8 cellular contexts compared by ENCODE assay signal in genomic region chr7:96321670-96322372, GRCh38. TPM values are rescaled to one million over a fixed set of nuclear protein-coding genes. Genes with fewer than 3 reads are reported as not detected.
A peak's percentile ranks its signal among the peaks of the same experiment; 100 is the strongest.
DNase-seq lines count a peak whose midpoint lies in the region; ATAC-seq and TF ChIP-seq lines count a peak whose summit lies in the region.

TSS of gene SLC25A13 (minus strand) at chr7:96322098. CDS start at chr7:96321956, 142 bp downstream.

- TF ChIP-seq POLR2A in Peyer's patch (IDR thresholded peaks at IDR 0.05) = peak; percentile 77 to 78

- peak in 3 of 6 experiments; percentile 3 to 6 (median 3) for TF ChIP-seq CTCF in Peyer's patch (IDR thresholded peaks at IDR 0.05)

- no peaks in the 10 kb centered on the region for H3K9me3 ChIP-seq in Peyer's patch
- H3K9me3 ChIP-seq in naive thymus-derived CD4-positive, alpha-beta T cell (ENCODE audit: control insufficient read depth in 2 of 3, low read length in 3 of 3) = no peaks in the 10 kb centered on the region

- POLR2A ChIA-PET in naive thymus-derived CD4-positive, alpha-beta T cell (lab: Charles Lee) = no interaction called here

- CTCF ChIA-PET in naive thymus-derived CD4-positive, alpha-beta T cell (lab: Charles Lee) = no interaction called here

- H3K9me3 Mint-ChIP-seq in naive thymus-derived CD4-positive, alpha-beta T cell = no peaks in the 10 kb centered on the region

- intact Hi-C loops in naive thymus-derived CD4-positive, alpha-beta T cell (cut with micrococcal nuclease) = loop anchor here (1.0 to 10.0 kb wide), 8 partner anchors 17 to 1785 kb away; partner anchors contain the start of genes SDHAF3 (in 2 of the 2), SEM1 (in 2 of the 2), LMTK2 (in 1 of the 2) and SGCE (in 1 of the 2)

- no peaks in the 10 kb centered on the region for H3K27me3 ChIP-seq in Peyer's patch
- no peaks in the 10 kb centered on the region for H3K27me3 ChIP-seq in naive thymus-derived CD4-positive, alpha-beta T cell (ENCODE audit: control insufficient read depth in 2 of 2, insufficient read depth in 2 of 2, low read length in 2 of 2)

- peak within 1 kb of the TSS; percentile 92 to 96 (median 96) for H3K27ac ChIP-seq in Peyer's patch
- H3K27ac ChIP-seq in naive thymus-derived CD4-positive, alpha-beta T cell (ENCODE audit: low read depth, low read length) = peak within 1 kb of the TSS; percentile 80

- peak within 1 kb of the TSS; percentile 71 to 91 (median 84) for H3K4me3 ChIP-seq in Peyer's patch
- peak within 1 kb of the TSS; percentile 77 for H3K4me3 ChIP-seq in naive thymus-derived CD4-positive, alpha-beta T cell (ENCODE audit: low read length)

- ATAC-seq in GM21515 (IDR thresholded peaks at IDR 0.05; ENCODE audit: unreplicated experiment) = peak; percentile 82
- peak; percentile 88 for ATAC-seq in naive thymus-derived CD4-positive, alpha-beta T cell

- H3K36me3 ChIP-seq in Peyer's patch = no peaks in the 10 kb centered on the region
- H3K36me3 ChIP-seq in naive thymus-derived CD4-positive, alpha-beta T cell (ENCODE audit: control insufficient read depth in 2 of 3, insufficient read depth in 3 of 3, low read length in 3 of 3) = peaks cover 0 to 10% (median 0%) of the 10 kb centered on the region in 3 experiments

- peak within 1 kb of the TSS; percentile 88 to 95 (median 92) for H3K4me3 Mint-ChIP-seq in naive thymus-derived CD4-positive, alpha-beta T cell

- H3K27ac Mint-ChIP-seq in naive thymus-derived CD4-positive, alpha-beta T cell = peak within 1 kb of the TSS; percentile 81 to 94 (median 93)

- no peaks in the 10 kb centered on the region for H3K36me3 Mint-ChIP-seq in naive thymus-derived CD4-positive, alpha-beta T cell

- peaks cover 17 to 36% (median 24%) of the 10 kb centered on the region in 7 donors for H3K4me1 Mint-ChIP-seq in naive thymus-derived CD4-positive, alpha-beta T cell

- H3K27me3 Mint-ChIP-seq in naive thymus-derived CD4-positive, alpha-beta T cell = no peaks in the 10 kb centered on the region

- peaks cover 0 to 19% (median 7%) of the 10 kb centered on the region in 4 donors for H3K4me1 ChIP-seq in Peyer's patch
- peaks cover 12 to 14% of the 10 kb centered on the region in 2 donors for H3K4me1 ChIP-seq in naive thymus-derived CD4-positive, alpha-beta T cell (ENCODE audit: control insufficient read depth in 2 of 2, insufficient read depth in 2 of 2, low read length in 2 of 2)

- peak; percentile 53 for DNase-seq in DMS153 (lab: John Stamatoyannopoulos, UW)
- peak; percentile 92 for DNase-seq in HuH-7 (ENCODE audit: low spot score)
- peak; percentile 85 to 96 (median 94) for DNase-seq in Peyer's patch
- DNase-seq in activated T-helper 1 cell treated with Interleukin-2 at 50 U/mL for 16 hours (ENCODE audit: low read depth) = peak; percentile 41
- peak; percentile 87 for DNase-seq in fibroblast of gingiva (ENCODE audit: low read depth)
- DNase-seq in naive thymus-derived CD4-positive, alpha-beta T cell = peak; percentile 46 to 78 (median 62)
- peak; percentile 75 for DNase-seq in stimulated activated naive CD4-positive, alpha-beta T cell treated with Interleukin-2 at 50 U/mL for 16 hours (lab: John Stamatoyannopoulos, UW)

RNA-seq across cellular contexts. Expression of gene SLC25A13, which starts in this region (rescaled TPM):
- total RNA-seq in Peyer's patch = 10 to 100 TPM; 16.5 to 87.8 (median 60.3) TPM
- 10 to 100 TPM in 3 of 5 experiments, 1 to 10 TPM in 2; 5.7 to 22.5 (median 12.1) TPM for total RNA-seq in naive thymus-derived CD4-positive, alpha-beta T cell
- 1 to 10 TPM; 6.7 to 8.0 TPM for polyA plus RNA-seq in naive thymus-derived CD4-positive, alpha-beta T cell

Comparison
In these comparisons a context has a peak if more than half of its experiments do, and no peak if none do; other contexts are left out.
1. Peak in every context shown above with its lines: DNase-seq, ATAC-seq, H3K4me3 ChIP-seq and H3K27ac ChIP-seq.
2. DNase-seq: peak in every context shown above with its lines; median percentile 94 in Peyer's patch; 92 in HuH-7; 87 in fibroblast of gingiva; 75 in stimulated activated naive CD4-positive, alpha-beta T cell treated with Interleukin-2 at 50 U/mL for 16 hours; 62 in naive thymus-derived CD4-positive, alpha-beta T cell; 53 in DMS153; 41 in activated T-helper 1 cell treated with Interleukin-2 at 50 U/mL for 16 hours.